In the genomic region with DNA sequence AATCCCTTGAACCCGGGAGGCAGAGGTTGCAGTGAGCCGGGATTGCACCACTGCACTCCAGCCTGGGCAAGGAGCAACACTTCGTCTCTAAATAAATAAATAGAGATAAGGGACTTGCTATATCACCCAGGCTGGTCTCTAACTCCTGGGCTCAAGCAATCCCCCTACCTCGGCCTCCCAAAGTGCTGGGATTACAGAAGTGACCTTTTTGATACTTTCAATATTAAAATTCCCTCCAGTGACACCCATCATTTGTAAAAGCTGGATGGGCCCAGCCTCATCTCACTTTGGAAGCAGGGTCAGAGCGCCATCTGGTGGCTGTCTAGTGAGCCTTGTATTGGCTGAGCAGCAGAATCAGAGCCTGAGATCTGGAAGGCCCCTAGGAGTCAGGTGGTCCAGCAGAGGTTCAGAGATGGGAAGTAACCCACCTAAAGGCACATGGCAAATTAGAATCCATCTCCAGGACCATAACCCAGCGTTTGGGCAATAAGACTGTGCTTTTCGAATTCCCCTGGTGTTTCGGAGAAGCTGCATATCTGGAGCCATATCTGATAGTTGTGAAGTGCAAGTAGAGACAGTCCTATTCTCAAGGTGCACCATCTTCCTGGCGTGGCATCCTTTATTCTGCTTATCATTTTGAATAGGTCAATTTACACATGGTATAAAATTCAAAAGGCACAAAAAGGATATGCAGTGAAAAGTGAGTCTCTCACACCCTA, we compare ENCODE assay signal across 8 cellular contexts. TPM values are rescaled to one million over a fixed set of nuclear protein-coding genes. Genes with fewer than 3 reads are reported as not detected.
A peak's percentile ranks its signal among the peaks of the same experiment; 100 is the strongest.
DNase-seq lines count a peak whose midpoint lies in the region; ATAC-seq, FAIRE-seq and TF ChIP-seq lines count a peak whose summit lies in the region.

No MANE protein-coding gene starts in this region.

- peaks cover 0 to 2% (median under 1%) of the 10 kb centered on the region in 4 donors for H3K4me1 Mint-ChIP-seq in CD4-positive, alpha-beta memory T cell
- H3K4me1 Mint-ChIP-seq in chondrocyte (ENCODE audit: low read depth): no peaks in the 10 kb centered on the region

- no peaks in the 10 kb centered on the region for H3K79me2 ChIP-seq in HepG2 (ENCODE audit: insufficient read depth, low read length)

- H3K36me3 Mint-ChIP-seq in CD4-positive, alpha-beta memory T cell: no peaks in the 10 kb centered on the region
- no peaks in the 10 kb centered on the region for H3K36me3 Mint-ChIP-seq in chondrocyte (ENCODE audit: low read depth)

- no peak overlapping the region for H3K4me3 Mint-ChIP-seq in CD4-positive, alpha-beta memory T cell
- no peak overlapping the region for H3K4me3 Mint-ChIP-seq in chondrocyte (ENCODE audit: unreplicated experiment)

- no peaks in the 10 kb centered on the region for H3K36me3 ChIP-seq in CD4-positive, alpha-beta memory T cell (ENCODE audit: insufficient read depth, low read length)
- H3K36me3 ChIP-seq in HEK293 (ENCODE audit: control insufficient read depth in 2 of 2, insufficient read depth in 1 of 2, low read length in 2 of 2): no peaks in the 10 kb centered on the region
- H3K36me3 ChIP-seq in HepG2 (replicated peaks in 1 of 2; ENCODE audit: control insufficient read depth in 1 of 2, insufficient read depth in 2 of 2, low read length in 2 of 2): no peaks in the 10 kb centered on the region

- peak; percentile 84 for FAIRE-seq in HepG2 (lab: Jason Lieb, UNC)

- H3K27me3 ChIP-seq in CD4-positive, alpha-beta memory T cell (ENCODE audit: insufficient read depth, low read length): no peaks in the 10 kb centered on the region
- peaks cover 12 to 47% of the 10 kb centered on the region in 2 experiments; a peak in 4 of 5 replicates for H3K27me3 ChIP-seq in HepG2 (ENCODE audit: control insufficient read depth in 1 of 2, insufficient read depth in 2 of 2, low read length in 2 of 2)

- no peaks in the 10 kb centered on the region for H3K9me3 Mint-ChIP-seq in CD4-positive, alpha-beta memory T cell
- H3K9me3 Mint-ChIP-seq in chondrocyte (ENCODE audit: low read depth): no peaks in the 10 kb centered on the region

- H3K27ac ChIP-seq in CD4-positive, alpha-beta memory T cell (ENCODE audit: low read depth, low read length): no peak overlapping the region
- H3K27ac ChIP-seq in HEK293 (ENCODE audit: extremely low read depth, low read depth, low read length): no peak overlapping the region
- no peak overlapping the region for H3K27ac ChIP-seq in HepG2 (ENCODE audit: extremely low read length, insufficient read depth, low read length)

- intact Hi-C loops in CD4-positive, alpha-beta memory T cell (cut with micrococcal nuclease): loop anchor here (10.0 kb wide), 1 partner anchor 241 kb away; no protein-coding TSS in a partner anchor
- intact Hi-C loops in HepG2 (cut with micrococcal nuclease; ENCODE audit: unreplicated experiment): loop anchor here (1.0 kb wide), 1 partner anchor 140 kb away; no protein-coding TSS in a partner anchor

- H3K27me3 Mint-ChIP-seq in CD4-positive, alpha-beta memory T cell: no peaks in the 10 kb centered on the region
- H3K27me3 Mint-ChIP-seq in chondrocyte (ENCODE audit: low read depth): no peaks in the 10 kb centered on the region

- TF ChIP-seq RAD21 in HepG2 (CRISPR knock-in tag; IDR thresholded peaks at IDR 0.05): peak; percentile 93

- TF ChIP-seq CTCF in HEK293 (tag by site-specific recombination; IDR thresholded peaks at IDR 0.05) (peak; percentile 82), chondrocyte (IDR thresholded peaks at IDR 0.05) (peak; percentile 97), HepG2 (CRISPR knock-in tag; IDR thresholded peaks at IDR 0.05) (peak; percentile 95)

- H4K20me1 ChIP-seq in HepG2 (ENCODE audit: insufficient read depth, low read length): no peaks in the 10 kb centered on the region

- no peak overlapping the region for H3K27ac Mint-ChIP-seq in CD4-positive, alpha-beta memory T cell
- no peak overlapping the region for H3K27ac Mint-ChIP-seq in chondrocyte (ENCODE audit: unreplicated experiment)

- no peak overlapping the region for H3K9ac ChIP-seq in HepG2 (ENCODE audit: insufficient read depth, low read depth, low read length)

- no peak overlapping the region for H3K4me2 ChIP-seq in HepG2 (ENCODE audit: low read depth, low read length)

- POLR2A ChIA-PET in CD4-positive, alpha-beta memory T cell (lab: Charles Lee; ENCODE audit: partially characterized antibody): interaction anchor here (0.5 kb wide), 1 partner anchor 27 kb away, joined by 5 read pairs; no protein-coding TSS in a partner anchor
- POLR2A ChIA-PET in HEK293 (lab: Yijun Ruan, JAX) (no interaction called here), HepG2 (lab: Yijun Ruan, JAX) (no interaction called here)

- no peaks in the 10 kb centered on the region for H3K9me3 ChIP-seq in CD4-positive, alpha-beta memory T cell (ENCODE audit: control insufficient read depth in 1 of 2, low read length in 2 of 2)
- H3K9me3 ChIP-seq in HEK293 (ENCODE audit: control insufficient read depth, insufficient read depth, low read depth, low read length) (no peaks in the 10 kb centered on the region), HepG2 (ENCODE audit: low read length) (no peaks in the 10 kb centered on the region)

- 5% methylated on average over 9 of the region's 9 CpGs for WGBS in HepG2 (ENCODE audit: low lambda C conversion rate)

- no TSS peak for BruUV-seq in HepG2 (replicated peaks; lab: Mats Ljungman, UMichigan)

- peak; percentile 91 for ATAC-seq in HepG2
- no peak for ATAC-seq in HG03571 (IDR thresholded peaks at IDR 0.05; ENCODE audit: unreplicated experiment)

- no peaks in the 10 kb centered on the region for H3K4me1 ChIP-seq in CD4-positive, alpha-beta memory T cell (ENCODE audit: insufficient read depth, low read length)
- no peaks in the 10 kb centered on the region for H3K4me1 ChIP-seq in HEK293 (ENCODE audit: control insufficient read depth, insufficient read depth, low read length)
- peaks cover 23% of the 10 kb centered on the region for H3K4me1 ChIP-seq in HepG2 (ENCODE audit: insufficient read depth, low read length)

- TF ChIP-seq EP300 in HepG2 (IDR thresholded peaks at IDR 0.05; ENCODE audit: low read depth in 2 of 2, low read length in 2 of 2) (no peak), HepG2 (CRISPR knock-in tag; IDR thresholded peaks at IDR 0.05; ENCODE audit: borderline replicate concordance) (no peak)

- in situ Hi-C loops in HepG2 (cut with HindIII; ENCODE audit: extremely low pct_ligation_motif_present, low pct_unique_long_range_greater_than_20kb): no loop called here

- DNase-seq in CD4-positive, alpha-beta memory T cell: peak; percentile 56 to 68 (median 59)
- DNase-seq in NCI-H345 (lab: John Stamatoyannopoulos, UW): peak; percentile 85
- peak; percentile 71 to 81 for DNase-seq in activated CD4-positive, alpha-beta T cell treated with anti-CD3 and anti-CD28 coated beads for 4 hours
- no peak for DNase-seq in chondrocyte (ENCODE audit: low spot score)
- DNase-seq in HepG2 (ENCODE audit: low spot score): peak; percentile 79
- DNase-seq in stimulated activated CD4-positive, alpha-beta T cell treated with anti-CD3 and anti-CD28 coated beads, Interleukin-4, amount 100 ng/mL, for 48 hours (ENCODE audit: low read depth in 2 of 2): peak; percentile 71 to 80

- TF ChIP-seq POLR2A in HepG2 (IDR thresholded peaks at IDR 0.05; ENCODE audit: insufficient read depth in 1 of 2, low read depth in 2 of 2, low read length in 2 of 2): no peak

- no peak overlapping the region for H2AFZ ChIP-seq in HepG2 (ENCODE audit: low read length)

- H3K4me3 ChIP-seq in CD4-positive, alpha-beta memory T cell (ENCODE audit: low read length in 2 of 2): no peak overlapping the region
- H3K4me3 ChIP-seq in HEK293 (ENCODE audit: low read depth, low read length) (no peak overlapping the region), HepG2 (replicated peaks in 1 of 3; ENCODE audit: insufficient read depth in 1 of 3, low read depth in 2 of 3, low read length in 3 of 3) (no peak overlapping the region)

- CTCF ChIA-PET in CD4-positive, alpha-beta memory T cell (lab: Charles Lee; ENCODE audit: partially characterized antibody): interaction anchor here (0.8 to 6.1 kb wide), 17 partner anchors 9 to 147 kb away, joined by 3 to 43 read pairs (median 5); partner anchors contain the start of genes CENPA and SLC35F6
- CTCF ChIA-PET in HEK293 (lab: Yijun Ruan, JAX) (interaction anchor here (0.5 to 7.7 kb wide), 38 partner anchors 8 to 594 kb away, joined by 3 to 198 read pairs (median 4); partner anchors contain the start of gene KCNK3), HepG2 (lab: Yijun Ruan, JAX; ENCODE audit: low intra/inter-chr PET ratio, low total read pairs) (interaction anchor here (1.0 to 7.6 kb wide), 5 partner anchors 25 to 168 kb away, joined by 4 to 118 read pairs (median 5); no protein-coding TSS in a partner anchor)

RNA-seq across cellular contexts. Expression of gene SLC35F6, which starts 18.3 kb away (rescaled TPM):
- total RNA-seq in CD4-positive, alpha-beta memory T cell: 10 to 100 TPM; 20.1 to 22.2 TPM
- polyA plus RNA-seq in CD4-positive, alpha-beta memory T cell: 1 to 10 TPM; 4.8 to 6.9 TPM
- total RNA-seq in chondrocyte (35.5 to 48.4 TPM (median 46.1 TPM) in 3 replicates), HepG2 (2016; rRNA removed; fragmentation: Illumina TruSeq; extraction: Trizol) (11.8 and 21.2 TPM in 2 replicates)
- total RNA-seq in HepG2 (2016; cell fraction: cytosol; rRNA removed; fragmentation: Illumina TruSeq; extraction: Trizol; ENCODE audit: low read depth): 3.5 and 3.7 TPM in 2 replicates
- 9.9 and 20.3 TPM in 2 replicates for total RNA-seq in HepG2 (2016; cell fraction: insoluble cytoplasmic fraction; rRNA removed; fragmentation: Illumina TruSeq; extraction: Trizol)
- total RNA-seq in HepG2 (2016; cell fraction: membrane; rRNA removed; fragmentation: Illumina TruSeq; extraction: Trizol): 14.2 and 15.5 TPM in 2 replicates
- 19.3 and 24.0 TPM in 2 replicates for total RNA-seq in HepG2 (2016; cell fraction: nucleus; rRNA removed; fragmentation: Illumina TruSeq; extraction: Trizol)
- 15.2 and 19.2 TPM in 2 replicates for polyA plus RNA-seq in HepG2 (2011; rRNA removed)
- polyA plus RNA-seq in HepG2 (2011; cell fraction: cytosol; rRNA removed): 16.7 and 16.8 TPM in 2 replicates
- polyA plus RNA-seq in HepG2 (2011; cell fraction: nucleus; rRNA removed): 12.0 and 12.7 TPM in 2 replicates
- 7.1 and 9.5 TPM in 2 replicates for polyA plus RNA-seq in HepG2 (2012)
- 2.7 and 3.6 TPM in 2 replicates for polyA plus RNA-seq in HepG2 (2016; cell fraction: cytosol; fragmentation: Illumina TruSeq; extraction: Trizol; ENCODE audit: low read depth)
- polyA plus RNA-seq in HepG2 (2016; cell fraction: insoluble cytoplasmic fraction; fragmentation: Illumina TruSeq; extraction: Trizol; ENCODE audit: low read depth): 7.6 and 11.6 TPM in 2 replicates
- 8.6 and 8.7 TPM in 2 replicates for polyA plus RNA-seq in HepG2 (2016; cell fraction: membrane; fragmentation: Illumina TruSeq; extraction: Trizol; ENCODE audit: low read depth)
- 26.2 and 26.3 TPM in 2 replicates for polyA plus RNA-seq in HepG2 (2016; cell fraction: nucleus; fragmentation: Illumina TruSeq; extraction: Trizol; ENCODE audit: insufficient read depth, low read depth)
- polyA minus RNA-seq in HepG2 (2011; rRNA and poly(A)+ RNA removed; ENCODE audit: low replicate concordance): 75.6 and 115 TPM in 2 replicates
- polyA minus RNA-seq in HepG2 (2011; cell fraction: cytosol; rRNA and poly(A)+ RNA removed): 19.2 and 22.7 TPM in 2 replicates
- polyA minus RNA-seq in HepG2 (2011; cell fraction: nucleus; rRNA and poly(A)+ RNA removed): 13.9 and 16.2 TPM in 2 replicates

RNA-seq across cellular contexts. Expression of gene CENPA, which starts 40.1 kb away (rescaled TPM):
- under 1 TPM in 1 of 2 experiments, not detected in 1; 0.32 TPM for total RNA-seq in CD4-positive, alpha-beta memory T cell
- polyA plus RNA-seq in CD4-positive, alpha-beta memory T cell: not detected
- total RNA-seq in chondrocyte (2.6 to 6.2 TPM (median 4.6 TPM) in 3 replicates), HepG2 (2016; rRNA removed; fragmentation: Illumina TruSeq; extraction: Trizol) (38.5 and 45.8 TPM in 2 replicates)
- total RNA-seq in HepG2 (2016; cell fraction: cytosol; rRNA removed; fragmentation: Illumina TruSeq; extraction: Trizol; ENCODE audit: low read depth): 27.1 and 37.2 TPM in 2 replicates
- total RNA-seq in HepG2 (2016; cell fraction: insoluble cytoplasmic fraction; rRNA removed; fragmentation: Illumina TruSeq; extraction: Trizol): 39.2 and 39.7 TPM in 2 replicates
- 50.6 and 55.2 TPM in 2 replicates for total RNA-seq in HepG2 (2016; cell fraction: membrane; rRNA removed; fragmentation: Illumina TruSeq; extraction: Trizol)
- total RNA-seq in HepG2 (2016; cell fraction: nucleus; rRNA removed; fragmentation: Illumina TruSeq; extraction: Trizol): 16.6 and 16.9 TPM in 2 replicates
- polyA plus RNA-seq in HepG2 (2011; rRNA removed): 19.6 and 28.5 TPM in 2 replicates
- polyA plus RNA-seq in HepG2 (2011; cell fraction: cytosol; rRNA removed): 18.7 and 25.1 TPM in 2 replicates
- polyA plus RNA-seq in HepG2 (2011; cell fraction: nucleus; rRNA removed): 8.8 and 11.8 TPM in 2 replicates
- polyA plus RNA-seq in HepG2 (2012): 10.6 and 18.8 TPM in 2 replicates
- 28.0 and 40.7 TPM in 2 replicates for polyA plus RNA-seq in HepG2 (2016; cell fraction: cytosol; fragmentation: Illumina TruSeq; extraction: Trizol; ENCODE audit: low read depth)
- polyA plus RNA-seq in HepG2 (2016; cell fraction: insoluble cytoplasmic fraction; fragmentation: Illumina TruSeq; extraction: Trizol; ENCODE audit: low read depth): 52.5 and 56.7 TPM in 2 replicates
- 39.4 and 51.0 TPM in 2 replicates for polyA plus RNA-seq in HepG2 (2016; cell fraction: membrane; fragmentation: Illumina TruSeq; extraction: Trizol; ENCODE audit: low read depth)
- 36.5 and 39.2 TPM in 2 replicates for polyA plus RNA-seq in HepG2 (2016; cell fraction: nucleus; fragmentation: Illumina TruSeq; extraction: Trizol; ENCODE audit: insufficient read depth, low read depth)
- 18.6 and 61.4 TPM in 2 replicates for polyA minus RNA-seq in HepG2 (2011; rRNA and poly(A)+ RNA removed; ENCODE audit: low replicate concordance)
- 6.7 and 8.0 TPM in 2 replicates for polyA minus RNA-seq in HepG2 (2011; cell fraction: cytosol; rRNA and poly(A)+ RNA removed)
- polyA minus RNA-seq in HepG2 (2011; cell fraction: nucleus; rRNA and poly(A)+ RNA removed): 9.1 and 11.3 TPM in 2 replicates

RNA-seq across cellular contexts. Expression of gene KCNK3, which starts 53.2 kb away (rescaled TPM):
- not detected for total RNA-seq in CD4-positive, alpha-beta memory T cell
- not detected for polyA plus RNA-seq in CD4-positive, alpha-beta memory T cell
- total RNA-seq in chondrocyte: 0.77 to 2.9 TPM (median 2.8 TPM) in 3 replicates
- total RNA-seq in HepG2 (2016; rRNA removed; fragmentation: Illumina TruSeq; extraction: Trizol): not detected in 2 replicates
- total RNA-seq in HepG2 (2016; cell fraction: cytosol; rRNA removed; fragmentation: Illumina TruSeq; extraction: Trizol; ENCODE audit: low read depth): not detected in 2 replicates
- not detected in 2 replicates for total RNA-seq in HepG2 (2016; cell fraction: insoluble cytoplasmic fraction; rRNA removed; fragmentation: Illumina TruSeq; extraction: Trizol)
- not detected in 2 replicates for total RNA-seq in HepG2 (2016; cell fraction: membrane; rRNA removed; fragmentation: Illumina TruSeq; extraction: Trizol)
- not detected in 2 replicates for total RNA-seq in HepG2 (2016; cell fraction: nucleus; rRNA removed; fragmentation: Illumina TruSeq; extraction: Trizol)
- polyA plus RNA-seq in HepG2 (2011; rRNA removed): 0.03 TPM in 1 of 2 replicates, not detected in the other
- polyA plus RNA-seq in HepG2 (2011; cell fraction: cytosol; rRNA removed): not detected in 2 replicates
- not detected in 2 replicates for polyA plus RNA-seq in HepG2 (2011; cell fraction: nucleus; rRNA removed)
- not detected in 2 replicates for polyA plus RNA-seq in HepG2 (2012)
- not detected in 2 replicates for polyA plus RNA-seq in HepG2 (2016; cell fraction: cytosol; fragmentation: Illumina TruSeq; extraction: Trizol; ENCODE audit: low read depth)
- not detected in 2 replicates for polyA plus RNA-seq in HepG2 (2016; cell fraction: insoluble cytoplasmic fraction; fragmentation: Illumina TruSeq; extraction: Trizol; ENCODE audit: low read depth)
- not detected in 2 replicates for polyA plus RNA-seq in HepG2 (2016; cell fraction: membrane; fragmentation: Illumina TruSeq; extraction: Trizol; ENCODE audit: low read depth)
- polyA plus RNA-seq in HepG2 (2016; cell fraction: nucleus; fragmentation: Illumina TruSeq; extraction: Trizol; ENCODE audit: insufficient read depth, low read depth): not detected in 2 replicates
- 3.7 TPM in 1 of 2 replicates, not detected in the other for polyA minus RNA-seq in HepG2 (2011; rRNA and poly(A)+ RNA removed; ENCODE audit: low replicate concordance)
- not detected in 2 replicates for polyA minus RNA-seq in HepG2 (2011; cell fraction: cytosol; rRNA and poly(A)+ RNA removed)
- polyA minus RNA-seq in HepG2 (2011; cell fraction: nucleus; rRNA and poly(A)+ RNA removed): not detected in 2 replicates
